39 cellular contexts compared by ENCODE assay signal in genomic region chr16:29651950-29652349, GRCh38. TPM values are rescaled to one million over a fixed set of nuclear protein-coding genes. Genes with fewer than 3 reads are reported as not detected.
"Had no signal": no experiment of that assay in that cellular context is flagged by ENCODE, and none has a peak within 500 bp of the region (broad histone marks: within the 10 kb centered on the region; RNA-seq: fewer than 3 reads in every experiment).

No MANE protein-coding gene starts in this region.

- DNase-seq: activated CD4-positive, alpha-beta T cell treated with anti-CD3 and anti-CD28 coated beads for 36 hours; activated CD4-positive, alpha-beta T cell treated with anti-CD3 and anti-CD28 coated beads, Interleukin-2, amount 10 ng/mL, durations not matched to agents 7 days and 5 days; activated CD4-positive, alpha-beta T cell treated with anti-CD3 and anti-CD28 coated beads, Interleukin-2, amount 50 U/mL, for 48 hours; activated CD8-positive, alpha-beta T cell treated with anti-CD3 and anti-CD28 coated beads, Interleukin-2, amount 10 ng/mL, durations not matched to agents 7 days and 5 days; activated gamma-delta T cell; activated naive CD4-positive, alpha-beta T cell treated with Interleukin-2 at 50 U/mL for 16 hours; activated naive CD8-positive, alpha-beta T cell treated with anti-CD3 and anti-CD28 coated beads, Interleukin-2, amount 10 ng/mL, durations not matched to agents 7 days and 5 days; activated T-cell treated with anti-CD3 and anti-CD28 coated beads, Interleukin-2, amount 50 U/mL, for 24 hours; amygdala; NCI-H1048; NCI-H1105 treated with DMSO at 0.1 percent for 48 hours; NCI-H1436; NCI-H1694; NCI-H2029; NCI-H2107; NCI-H2171 treated with DMSO at 0.1 percent for 48 hours; NCI-H2227 treated with DMSO at 0.1 percent for 48 hours; NCI-H446; NCI-H510A treated with DMSO at 0.1 percent for 48 hours; NCI-H526 treated with DMSO at 0.1 percent for 48 hours; NCI-H774; PC-9; SIG-M5; T-cell; T-helper 2 cell; T-helper 9 cell had no signal

- H3K27ac ChIP-seq: ascending aorta, cardiac muscle cell, PC-9, RWPE1 had no signal

- FAIRE-seq: RCC 7860 had no signal

- H3K36me3 Mint-ChIP-seq: activated naive CD4-positive, alpha-beta T cell treated with anti-CD3 and anti-CD28 coated beads, Interleukin-2, amount 50 U/mL, for 24 hours; activated naive CD8-positive, alpha-beta T cell treated with anti-CD3 and anti-CD28 coated beads, Interleukin-2, amount 10 ng/mL, durations not matched to agents 7 days and 5 days; T-cell; WTC11 had no signal

- H3K9me3 ChIP-seq: ascending aorta had no signal

- ATAC-seq: activated CD4-positive, alpha-beta T cell treated with anti-CD3 and anti-CD28 coated beads for 36 hours; activated CD4-positive, CD25-positive, alpha-beta regulatory T cell treated with anti-CD3 and anti-CD28 coated beads, Interleukin-2, amount 50 U/mL, for 24 hours; activated CD8-positive, alpha-beta T cell treated with anti-CD3 and anti-CD28 coated beads, Interleukin-2, amount 10 ng/mL, durations not matched to agents 7 days and 5 days; Right ventricle myocardium inferior; SK-N-SH treated with all-trans-retinoic acid at 6 μM for 48 hours; T-cell; WTC11 had no signal

- H3K4me1 ChIP-seq: ascending aorta had no signal

- H3K27me3 ChIP-seq: ascending aorta, cardiac muscle cell had no signal

- H3K9me3 Mint-ChIP-seq: activated CD4-positive, alpha-beta T cell treated with anti-CD3 and anti-CD28 coated beads, Interleukin-2, amount 10 ng/mL, durations not matched to agents 7 days and 5 days; activated naive CD4-positive, alpha-beta T cell treated with anti-CD3 and anti-CD28 coated beads, Interleukin-2, amount 50 U/mL, for 24 hours; activated naive CD8-positive, alpha-beta T cell treated with anti-CD3 and anti-CD28 coated beads, Interleukin-2, amount 10 ng/mL, durations not matched to agents 7 days and 5 days; activated T-cell treated with anti-CD3 and anti-CD28 coated beads, Interleukin-2, amount 50 U/mL, for 24 hours; activated T-helper 2 cell treated with anti-CD3 and anti-CD28 coated beads, Interferon-gamma antibody, Interleukin-2, Interleukin-4, amounts not matched to agents 10 μg/mL and 5 μg/mL and 100 μg/mL, durations not matched to agents 14 hours and 24 hours and 36 hours; central memory CD8-positive, alpha-beta T cell; T-cell; WTC11 had no signal

- H3K36me3 ChIP-seq: ascending aorta, cardiac muscle cell had no signal

- H3K4me2 ChIP-seq: PC-9 had no signal

- H3K4me1 Mint-ChIP-seq: central memory CD8-positive, alpha-beta T cell had no signal

- H3K4me3 ChIP-seq: ascending aorta, cardiac muscle cell, PC-9 had no signal

- H3K27ac Mint-ChIP-seq: activated CD4-positive, alpha-beta T cell treated with anti-CD3 and anti-CD28 coated beads for 36 hours; activated CD4-positive, alpha-beta T cell treated with anti-CD3 and anti-CD28 coated beads, Interleukin-2, amount 10 ng/mL, durations not matched to agents 7 days and 5 days; activated CD8-positive, alpha-beta T cell treated with anti-CD3 and anti-CD28 coated beads, Interleukin-2, amount 10 ng/mL, durations not matched to agents 7 days and 5 days; activated naive CD4-positive, alpha-beta T cell treated with anti-CD3 and anti-CD28 coated beads, Interleukin-2, amount 50 U/mL, for 24 hours; activated T-cell treated with anti-CD3 and anti-CD28 coated beads, Interleukin-2, amount 50 U/mL, for 24 hours; activated T-helper 2 cell treated with anti-CD3 and anti-CD28 coated beads, Interferon-gamma antibody, Interleukin-2, Interleukin-4, amounts not matched to agents 10 μg/mL and 5 μg/mL and 100 μg/mL, durations not matched to agents 14 hours and 24 hours and 36 hours; T-cell; WTC11 had no signal

- H3K4me3 Mint-ChIP-seq: activated CD4-positive, alpha-beta T cell treated with anti-CD3 and anti-CD28 coated beads for 36 hours; activated CD4-positive, alpha-beta T cell treated with anti-CD3 and anti-CD28 coated beads, Interleukin-2, amount 10 ng/mL, durations not matched to agents 7 days and 5 days; activated CD8-positive, alpha-beta T cell treated with anti-CD3 and anti-CD28 coated beads, Interleukin-2, amount 10 ng/mL, durations not matched to agents 7 days and 5 days; activated naive CD4-positive, alpha-beta T cell treated with anti-CD3 and anti-CD28 coated beads, Interleukin-2, amount 50 U/mL, for 24 hours; activated naive CD8-positive, alpha-beta T cell treated with anti-CD3 and anti-CD28 coated beads, Interleukin-2, amount 10 ng/mL, durations not matched to agents 7 days and 5 days; activated T-cell treated with anti-CD3 and anti-CD28 coated beads, Interleukin-2, amount 50 U/mL, for 24 hours; central memory CD8-positive, alpha-beta T cell; T-cell; WTC11 had no signal

- H2AFZ ChIP-seq: PC-9 had no signal

- H3K27me3 Mint-ChIP-seq: activated CD4-positive, alpha-beta T cell treated with anti-CD3 and anti-CD28 coated beads for 36 hours; activated CD4-positive, alpha-beta T cell treated with anti-CD3 and anti-CD28 coated beads, Interleukin-2, amount 10 ng/mL, durations not matched to agents 7 days and 5 days; activated naive CD4-positive, alpha-beta T cell treated with anti-CD3 and anti-CD28 coated beads, Interleukin-2, amount 50 U/mL, for 24 hours; activated naive CD8-positive, alpha-beta T cell treated with anti-CD3 and anti-CD28 coated beads, Interleukin-2, amount 10 ng/mL, durations not matched to agents 7 days and 5 days; activated T-cell treated with anti-CD3 and anti-CD28 coated beads, Interleukin-2, amount 50 U/mL, for 24 hours; central memory CD8-positive, alpha-beta T cell; T-cell had no signal

RNA-seq across cellular contexts. Expression of gene SPN, which starts 11.1 kb away (rescaled TPM):
- total RNA-seq: chondrocyte, SK-MEL-5 had no signal
